Comparison of ENCODE assay signal across 19 cellular contexts in genomic region chr15:71662306-71662705, GRCh38.
"Had no signal": no experiment of that assay in that cellular context is flagged by ENCODE, and none has a peak within 500 bp of the region (broad histone marks: within the 10 kb centered on the region; RNA-seq: fewer than 3 reads in every experiment).

No MANE protein-coding gene starts in this region.

- H3K4me1 Mint-ChIP-seq: activated CD4-positive, alpha-beta T cell treated with anti-CD3 and anti-CD28 coated beads for 36 hours; activated CD8-positive, alpha-beta memory T cell treated with anti-CD3 and anti-CD28 coated beads, Interleukin-2, amount 10 ng/mL, durations not matched to agents 7 days and 5 days; activated naive CD8-positive, alpha-beta T cell treated with anti-CD3 and anti-CD28 coated beads, Interleukin-2, amount 50 U/mL, for 24 hours; T-helper 17 cell had no signal

- ATAC-seq: activated CD4-positive, alpha-beta T cell treated with anti-CD3 and anti-CD28 coated beads for 36 hours; activated CD8-positive, alpha-beta memory T cell treated with anti-CD3 and anti-CD28 coated beads, Interleukin-2, amount 10 ng/mL, durations not matched to agents 7 days and 5 days; activated naive CD8-positive, alpha-beta T cell treated with anti-CD3 and anti-CD28 coated beads, Interleukin-2, amount 50 U/mL, for 24 hours; left lung; T-helper 17 cell had no signal

- H3K27ac Mint-ChIP-seq: activated CD4-positive, alpha-beta memory T cell treated with anti-CD3 and anti-CD28 coated beads for 36 hours; activated CD4-positive, alpha-beta T cell treated with anti-CD3 and anti-CD28 coated beads for 36 hours; activated CD8-positive, alpha-beta memory T cell treated with anti-CD3 and anti-CD28 coated beads, Interleukin-2, amount 10 ng/mL, durations not matched to agents 7 days and 5 days; activated naive CD4-positive, alpha-beta T cell treated with anti-CD3 and anti-CD28 coated beads for 36 hours; activated naive CD8-positive, alpha-beta T cell treated with anti-CD3 and anti-CD28 coated beads, Interleukin-2, amount 50 U/mL, for 24 hours; activated T-helper 2 cell treated with anti-CD3 and anti-CD28 coated beads, Interferon-gamma antibody, Interleukin-2, Interleukin-4, amounts not matched to agents 10 μg/mL and 5 μg/mL and 100 μg/mL, durations not matched to agents 14 hours and 24 hours and 36 hours; nephron; T-helper 17 cell had no signal

- H3K4me3 ChIP-seq: ascending aorta, breast epithelium, left lung, prostate gland, sigmoid colon, spleen, transverse colon had no signal

- DNase-seq: activated CD4-positive, alpha-beta memory T cell treated with anti-CD3 and anti-CD28 coated beads for 36 hours; activated CD4-positive, alpha-beta T cell treated with anti-CD3 and anti-CD28 coated beads for 36 hours; activated CD8-positive, alpha-beta memory T cell treated with anti-CD3 and anti-CD28 coated beads, Interleukin-2, amount 10 ng/mL, durations not matched to agents 7 days and 5 days; activated naive CD4-positive, alpha-beta T cell treated with anti-CD3 and anti-CD28 coated beads for 36 hours; activated naive CD8-positive, alpha-beta T cell treated with anti-CD3 and anti-CD28 coated beads, Interleukin-2, amount 50 U/mL, for 24 hours; activated T-cell treated with anti-CD3 and anti-CD28 coated beads, Interleukin-2, amount 50 U/mL, for 1 hour; foreskin melanocyte; islet precursor cell; left lung; occipital lobe; sigmoid colon; spleen; T-helper 17 cell; transverse colon had no signal

- H3K36me3 ChIP-seq: ascending aorta, breast epithelium, left lung, prostate gland, sigmoid colon, spleen, transverse colon had no signal

- H3K27ac ChIP-seq: ascending aorta, sigmoid colon, spleen had no signal

- H3K4me1 ChIP-seq: left lung, prostate gland, spleen had no signal

- H3K9me3 ChIP-seq: breast epithelium, left lung, prostate gland, sigmoid colon had no signal

- H3K4me3 Mint-ChIP-seq: activated CD4-positive, alpha-beta memory T cell treated with anti-CD3 and anti-CD28 coated beads for 36 hours; activated CD4-positive, alpha-beta T cell treated with anti-CD3 and anti-CD28 coated beads for 36 hours; activated CD8-positive, alpha-beta memory T cell treated with anti-CD3 and anti-CD28 coated beads, Interleukin-2, amount 10 ng/mL, durations not matched to agents 7 days and 5 days; activated naive CD4-positive, alpha-beta T cell treated with anti-CD3 and anti-CD28 coated beads for 36 hours; activated naive CD8-positive, alpha-beta T cell treated with anti-CD3 and anti-CD28 coated beads, Interleukin-2, amount 50 U/mL, for 24 hours; nephron; T-helper 17 cell had no signal

- H3K36me3 Mint-ChIP-seq: activated CD4-positive, alpha-beta memory T cell treated with anti-CD3 and anti-CD28 coated beads for 36 hours; activated CD8-positive, alpha-beta memory T cell treated with anti-CD3 and anti-CD28 coated beads, Interleukin-2, amount 10 ng/mL, durations not matched to agents 7 days and 5 days had no signal

- H3K9me3 Mint-ChIP-seq: activated CD4-positive, alpha-beta memory T cell treated with anti-CD3 and anti-CD28 coated beads for 36 hours; activated naive CD4-positive, alpha-beta T cell treated with anti-CD3 and anti-CD28 coated beads for 36 hours; activated naive CD8-positive, alpha-beta T cell treated with anti-CD3 and anti-CD28 coated beads, Interleukin-2, amount 50 U/mL, for 24 hours had no signal

- H3K27me3 ChIP-seq: ascending aorta, breast epithelium, left lung, sigmoid colon, spleen, transverse colon had no signal
